In the genomic region with DNA sequence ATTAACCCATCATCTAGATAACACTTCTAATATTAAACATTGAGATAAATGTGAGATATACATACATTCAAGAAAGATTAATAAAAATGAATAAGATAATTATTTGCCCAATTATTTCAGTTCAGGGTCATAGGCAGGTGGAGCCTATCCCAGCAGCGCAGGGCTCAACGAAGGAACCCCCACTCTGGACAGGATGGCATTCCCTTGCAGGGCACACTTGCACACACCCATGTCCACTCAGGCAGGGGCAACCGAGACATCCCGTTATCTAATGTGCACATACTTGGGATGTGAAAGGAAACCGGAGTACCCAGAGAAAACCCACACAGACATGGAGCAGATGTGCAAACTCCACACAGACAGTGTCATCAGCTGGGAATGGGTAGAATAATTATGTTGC, we compare ENCODE assay signal across 8 cellular contexts.
"Had no signal": no experiment of that assay in that cellular context is flagged by ENCODE, and none has a peak within 500 bp of the region (broad histone marks: within the 10 kb centered on the region; RNA-seq: fewer than 3 reads in every experiment).

No MANE protein-coding gene starts in this region.

- H3K4me1 ChIP-seq: HAP-1 had no signal

- DNase-seq: GM23248, GOT3, H7, H9, HCEC 1CT, HFFc6 had no signal

- H3K36me3 ChIP-seq: HAP-1 had no signal

- H3K9me3 ChIP-seq: HAP-1 had no signal

- H3K27ac ChIP-seq: GM23248 had no signal

- H3K4me3 ChIP-seq: GM23248, GM23338, HAP-1 had no signal
